In genomic region chr11:63713776-63714175, GRCh38 we compare ENCODE assay signal across 5 cellular contexts. TPM values are rescaled to one million over a fixed set of nuclear protein-coding genes. Genes with fewer than 3 reads are reported as not detected.
"Had no signal": no experiment of that assay in that cellular context is flagged by ENCODE, and none has a peak within 500 bp of the region (broad histone marks: within the 10 kb centered on the region; RNA-seq: fewer than 3 reads in every experiment).

No MANE protein-coding gene starts in this region.

- H3K27ac ChIP-seq: HL-60 had no signal

- H3K4me3 ChIP-seq: GM23338 had no signal

- H2AFZ ChIP-seq: GM23338 had no signal

- H3K4me2 ChIP-seq: GM23338 had no signal

- DNase-seq: H9, HCEC 1CT had no signal

- ATAC-seq: GM23338, HepG2 had no signal

RNA-seq across cellular contexts. Expression of gene ATL3, which starts 42.6 kb away (rescaled TPM):
- total RNA-seq: HepG2 had no signal
